23 cellular contexts compared by ENCODE assay signal in genomic region chr3:97937205-97937604, GRCh38.
"Had no signal": no experiment of that assay in that cellular context is flagged by ENCODE, and none has a peak within 500 bp of the region (broad histone marks: within the 10 kb centered on the region; RNA-seq: fewer than 3 reads in every experiment).

No MANE protein-coding gene starts in this region.

- H3K27ac Mint-ChIP-seq: activated CD4-positive, alpha-beta memory T cell treated with anti-CD3 and anti-CD28 coated beads, Interleukin-2, amount 10 ng/mL, durations not matched to agents 7 days and 5 days; activated CD4-positive, alpha-beta T cell treated with anti-CD3 and anti-CD28 coated beads for 36 hours; activated naive CD8-positive, alpha-beta T cell treated with anti-CD3 and anti-CD28 coated beads, Interleukin-2, amount 10 ng/mL, durations not matched to agents 7 days and 5 days had no signal

- H3K9me3 Mint-ChIP-seq: activated CD4-positive, alpha-beta memory T cell treated with anti-CD3 and anti-CD28 coated beads, Interleukin-2, amount 10 ng/mL, durations not matched to agents 7 days and 5 days; activated naive CD8-positive, alpha-beta T cell treated with anti-CD3 and anti-CD28 coated beads, Interleukin-2, amount 10 ng/mL, durations not matched to agents 7 days and 5 days had no signal

- H3K27me3 Mint-ChIP-seq: activated CD4-positive, alpha-beta memory T cell treated with anti-CD3 and anti-CD28 coated beads, Interleukin-2, amount 10 ng/mL, durations not matched to agents 7 days and 5 days; activated CD4-positive, alpha-beta T cell treated with anti-CD3 and anti-CD28 coated beads for 36 hours; activated naive CD8-positive, alpha-beta T cell treated with anti-CD3 and anti-CD28 coated beads, Interleukin-2, amount 10 ng/mL, durations not matched to agents 7 days and 5 days had no signal

- H3K4me3 Mint-ChIP-seq: activated CD4-positive, alpha-beta memory T cell treated with anti-CD3 and anti-CD28 coated beads, Interleukin-2, amount 10 ng/mL, durations not matched to agents 7 days and 5 days; activated CD4-positive, alpha-beta T cell treated with anti-CD3 and anti-CD28 coated beads for 36 hours; activated naive CD8-positive, alpha-beta T cell treated with anti-CD3 and anti-CD28 coated beads, Interleukin-2, amount 10 ng/mL, durations not matched to agents 7 days and 5 days had no signal

- DNase-seq: activated CD4-positive, alpha-beta memory T cell treated with anti-CD3 and anti-CD28 coated beads, Interleukin-2, amount 10 ng/mL, durations not matched to agents 7 days and 5 days; activated CD4-positive, alpha-beta T cell treated with anti-CD3 and anti-CD28 coated beads for 36 hours; activated CD4-positive, alpha-beta T cell treated with anti-CD3 and anti-CD28 coated beads, Interleukin-2, amount 50 U/mL, for 1 hour; activated naive CD4-positive, alpha-beta T cell treated with anti-CD3 and anti-CD28 coated beads, Interleukin-2, amount 50 U/mL, for 16 hours; activated naive CD8-positive, alpha-beta T cell treated with anti-CD3 and anti-CD28 coated beads, Interleukin-2, amount 10 ng/mL, durations not matched to agents 7 days and 5 days; activated T-cell treated with anti-CD3 and anti-CD28 coated beads for 4 hours; adrenal gland; aorta; central memory CD4-positive, alpha-beta T cell; MG63; NCI-H1105; NCI-H1436 treated with DMSO at 0.1 percent for 48 hours; NCI-H187; NCI-H2081; NCI-H510A treated with DMSO at 0.1 percent for 48 hours; NCI-H69; NK-92 treated with Interleukin-12 subunit alpha and Interleukin-12 subunit beta, amount 100 ng/mL, for 24 hours; SHP77; SW 1271; WERI-Rb-1 had no signal

- H3K9me3 ChIP-seq: adrenal gland, breast epithelium, MG63, SJSA1 had no signal

- H3K4me1 Mint-ChIP-seq: activated naive CD8-positive, alpha-beta T cell treated with anti-CD3 and anti-CD28 coated beads, Interleukin-2, amount 10 ng/mL, durations not matched to agents 7 days and 5 days had no signal

- ATAC-seq: activated CD4-positive, alpha-beta T cell treated with anti-CD3 and anti-CD28 coated beads for 36 hours; SK-N-SH treated with all-trans-retinoic acid at 6 μM for 48 hours had no signal
